8 cellular contexts compared by ENCODE assay signal in genomic region chr9:125240649-125240999, GRCh38. TPM values are rescaled to one million over a fixed set of nuclear protein-coding genes. Genes with fewer than 3 reads are reported as not detected.
A peak's percentile ranks its signal among the peaks of the same experiment; 100 is the strongest.
DNase-seq lines count a peak whose midpoint lies in the region; ATAC-seq and TF ChIP-seq lines count a peak whose summit lies in the region.

No MANE protein-coding gene starts in this region.

- H3K27me3 ChIP-seq in suprapubic skin, result no peaks in the 10 kb centered on the region

- no peak for TF ChIP-seq EP300 in suprapubic skin (IDR thresholded peaks at IDR 0.05)

- H3K9me3 ChIP-seq in SK-N-MC (ENCODE audit: low read depth, low read length), result no peaks in the 10 kb centered on the region
- H3K9me3 ChIP-seq in suprapubic skin, result no peaks in the 10 kb centered on the region

- peak overlapping the region; percentile 90 for H3K4me3 Mint-ChIP-seq in mesothelial cell of epicardium

- H3K27ac ChIP-seq in SK-N-MC, result peak overlapping the region; percentile 80
- H3K27ac ChIP-seq in suprapubic skin, result peak overlapping the region; percentile 86

- H3K4me3 ChIP-seq in SK-N-MC (peak overlapping the region; percentile 97), suprapubic skin (peak overlapping the region; percentile 67)

- peaks cover 49% of the 10 kb centered on the region for H3K4me1 ChIP-seq in suprapubic skin

- H3K36me3 Mint-ChIP-seq in mesothelial cell of epicardium, result peaks cover 32% of the 10 kb centered on the region

- peak; percentile 1 for ATAC-seq in HG02759 (IDR thresholded peaks at IDR 0.05; ENCODE audit: unreplicated experiment)

- peak overlapping the region; percentile 97 for H3K9ac ChIP-seq in SK-N-MC (ENCODE audit: insufficient read length)

- WGBS in suprapubic skin, result 0% methylated on average over 13 of the region's 33 CpGs

- DNase-seq in NCI-H2196 (lab: John Stamatoyannopoulos, UW; ENCODE audit: unreplicated experiment) (peak; percentile 15), NCI-H2196 treated with DMSO at 0.1 percent for 48 hours (lab: John Stamatoyannopoulos, UW; ENCODE audit: unreplicated experiment) (no peak), SK-N-MC (ENCODE audit: low read depth, low spot score) (no peak), dermis blood vessel endothelial cell (peak; percentile 60), mesothelial cell of epicardium (ENCODE audit: low spot score in 2 of 2, unreplicated experiment in 2 of 2) (no peak), suprapubic skin (ENCODE audit: low spot score in 2 of 2) (peak in 1 of 2 donors; percentile 70), NCI-H187 treated with DMSO at 0.1 percent for 48 hours (lab: John Stamatoyannopoulos, UW) (no peak)

- TF ChIP-seq CTCF in mesothelial cell of epicardium (IDR thresholded peaks at IDR 0.05; ENCODE audit: unreplicated experiment), result no peak
- no peak for TF ChIP-seq CTCF in suprapubic skin (IDR thresholded peaks at IDR 0.05)

- H3K27ac Mint-ChIP-seq in mesothelial cell of epicardium, result peak overlapping the region; percentile 98

- H3K27me3 Mint-ChIP-seq in mesothelial cell of epicardium (ENCODE audit: low read depth), result no peaks in the 10 kb centered on the region

- peaks cover 47% of the 10 kb centered on the region for H3K4me1 Mint-ChIP-seq in mesothelial cell of epicardium

- H3K9me3 Mint-ChIP-seq in mesothelial cell of epicardium, result no peaks in the 10 kb centered on the region

- no peak for TF ChIP-seq POLR2A in suprapubic skin (IDR thresholded peaks at IDR 0.05)

- H3K36me3 ChIP-seq in SK-N-MC (ENCODE audit: insufficient read depth, low read length) (peaks cover 51% of the 10 kb centered on the region), suprapubic skin (peaks cover 40% of the 10 kb centered on the region)

RNA-seq across cellular contexts. Expression of gene HSPA5, which starts 0.5 kb away (rescaled TPM):
- 127 and 380 TPM in 2 replicates for total RNA-seq in dermis blood vessel endothelial cell
- total RNA-seq in mesothelial cell of epicardium, result 249 to 255 TPM (median 253 TPM) in 3 replicates
- total RNA-seq in suprapubic skin, result 10 to 100 TPM; 42.4 to 88.4 (median 74.6) TPM

RNA-seq across cellular contexts. Expression of gene GAPVD1, which starts 21.0 kb away (rescaled TPM):
- total RNA-seq in dermis blood vessel endothelial cell (62.5 and 63.1 TPM in 2 replicates), mesothelial cell of epicardium (55.1 to 62.7 TPM (median 58.7 TPM) in 3 replicates), suprapubic skin (10 to 100 TPM; 49.3 to 87.5 (median 58.7) TPM)

RNA-seq across cellular contexts. Expression of gene RABEPK, which starts 40.3 kb away (rescaled TPM):
- total RNA-seq in dermis blood vessel endothelial cell, result 19.9 and 20.4 TPM in 2 replicates
- 20.5 to 21.4 TPM (median 21.0 TPM) in 3 replicates for total RNA-seq in mesothelial cell of epicardium
- 10 to 100 TPM; 11.4 to 14.6 (median 13.3) TPM for total RNA-seq in suprapubic skin

RNA-seq across cellular contexts. Expression of gene PPP6C, which starts 51.0 kb away (rescaled TPM):
- total RNA-seq in dermis blood vessel endothelial cell (16.7 and 28.8 TPM in 2 replicates), mesothelial cell of epicardium (26.3 to 32.1 TPM (median 27.5 TPM) in 3 replicates), suprapubic skin (10 to 100 TPM; 26.8 to 36.8 (median 29.6) TPM)

Comparison
In these comparisons a context has a peak if more than half of its experiments do, and no peak if none do; other contexts are left out.
1. DNase-seq: peak in NCI-H2196 (single experiment) and dermis blood vessel endothelial cell (single experiment); none in NCI-H2196 treated with DMSO at 0.1 percent for 48 hours (single experiment), SK-N-MC (single experiment), mesothelial cell of epicardium (0 of 2) and NCI-H187 treated with DMSO at 0.1 percent for 48 hours (single experiment).